ENCODE assay signal across 27 cellular contexts in genomic region chr5:2874099-2874498, GRCh38.
"Had no signal": no experiment of that assay in that cellular context is flagged by ENCODE, and none has a peak within 500 bp of the region (broad histone marks: within the 10 kb centered on the region; RNA-seq: fewer than 3 reads in every experiment).

No MANE protein-coding gene starts in this region.

- H3K9me3 ChIP-seq: adrenal gland, SJCRH30 had no signal

- H3K27me3 ChIP-seq: adrenal gland, SJCRH30 had no signal

- H3K4me3 ChIP-seq: adrenal gland, K562, SJCRH30, SK-N-MC had no signal

- DNase-seq: activated CD4-positive, alpha-beta T cell treated with anti-CD3 and anti-CD28 coated beads for 1 hour; activated CD4-positive, alpha-beta T cell treated with anti-CD3 and anti-CD28 coated beads for 48 hours; activated CD4-positive, alpha-beta T cell treated with anti-CD3 and anti-CD28 coated beads, Interleukin-2, amount 50 U/mL, for 4 hours; activated CD4-positive, CD25-positive, alpha-beta regulatory T cell; activated CD8-positive, alpha-beta T cell treated with anti-CD3 and anti-CD28 coated beads for 36 hours; activated gamma-delta T cell treated with Interleukin-2 at 50 U/mL for 16 hours; activated naive CD4-positive, alpha-beta T cell treated with anti-CD3 and anti-CD28 coated beads for 36 hours; activated T-cell treated with anti-CD3 and anti-CD28 coated beads, Interleukin-2, amount 50 U/mL, for 1 hour; adrenal gland; NCI-H1092 treated with DMSO at 0.1 percent for 48 hours; NCI-H1417; NCI-H146; NCI-H187 treated with DMSO at 0.1 percent for 48 hours; NCI-H2081; NCI-H2171 treated with DMSO at 0.1 percent for 48 hours; NCI-H226; NCI-H446 treated with DMSO at 0.1 percent for 48 hours; NCI-H524; NCI-H69; SHP77; SJCRH30; T1000; WERI-Rb-1 had no signal

- H3K4me1 ChIP-seq: adrenal gland, SJCRH30 had no signal

- FAIRE-seq: K562 had no signal

- ATAC-seq: activated CD8-positive, alpha-beta T cell treated with anti-CD3 and anti-CD28 coated beads for 36 hours; activated naive CD4-positive, alpha-beta T cell treated with anti-CD3 and anti-CD28 coated beads, Interleukin-2, amount 50 U/mL, for 72 hours; K562; Panc1 had no signal

- H3K27ac ChIP-seq: adrenal gland, SJCRH30, SK-N-MC, WERI-Rb-1 had no signal

- H3K36me3 ChIP-seq: adrenal gland, SJCRH30, WERI-Rb-1 had no signal
